In genomic region chr19:44635581-44636438, GRCh38 we compare ENCODE assay signal across 12 cellular contexts. TPM values are rescaled to one million over a fixed set of nuclear protein-coding genes. Genes with fewer than 3 reads are reported as not detected.
A peak's percentile ranks its signal among the peaks of the same experiment; 100 is the strongest.
DNase-seq lines count a peak whose midpoint lies in the region; ATAC-seq and TF ChIP-seq lines count a peak whose summit lies in the region.
"Had no signal": no experiment of that assay in that cellular context is flagged by ENCODE, and none has a peak within 500 bp of the region (broad histone marks: within the 10 kb centered on the region; RNA-seq: fewer than 3 reads in every experiment).

No MANE protein-coding gene starts in this region.

- H3K27me3 ChIP-seq in foreskin keratinocyte = no peaks in the 10 kb centered on the region
- H3K27me3 ChIP-seq in skeletal muscle satellite cell (ENCODE audit: control insufficient read depth, insufficient read depth, low read length) = no peaks in the 10 kb centered on the region
- H3K27me3 ChIP-seq: gastrocnemius medialis had no signal

- H3K4me3 ChIP-seq in SK-N-MC (no peak overlapping the region), skeletal muscle satellite cell (ENCODE audit: low read length) (peak overlapping the region; percentile 37)
- H3K4me3 ChIP-seq: gastrocnemius medialis had no signal

- H3K4me2 ChIP-seq in skeletal muscle satellite cell (ENCODE audit: low read length) = peak overlapping the region; percentile 68

- H3K36me3 Mint-ChIP-seq in activated T-cell treated with anti-CD3 and anti-CD28 coated beads, Interleukin-2, amount 50 U/mL, for 4 hours (ENCODE audit: insufficient read depth) = no peaks in the 10 kb centered on the region
- H3K36me3 Mint-ChIP-seq: brain had no signal

- H3K9ac ChIP-seq in SK-N-MC (ENCODE audit: insufficient read length) (no peak overlapping the region), skeletal muscle satellite cell (ENCODE audit: low read depth, low read length) (peak overlapping the region; percentile 8)

- H3K36me3 ChIP-seq in SK-N-MC (ENCODE audit: insufficient read depth, low read length) (no peaks in the 10 kb centered on the region), skeletal muscle satellite cell (ENCODE audit: insufficient read depth, low read length) (no peaks in the 10 kb centered on the region)
- H3K36me3 ChIP-seq: gastrocnemius medialis had no signal

- H3K4me3 Mint-ChIP-seq in activated T-cell treated with anti-CD3 and anti-CD28 coated beads, Interleukin-2, amount 50 U/mL, for 4 hours = no peak overlapping the region

- H3K27ac ChIP-seq in SK-N-MC = peak overlapping the region; percentile 22
- H3K27ac ChIP-seq in foreskin keratinocyte = no peak overlapping the region
- H3K27ac ChIP-seq: gastrocnemius medialis had no signal

- no peak for ATAC-seq in foreskin keratinocyte
- ATAC-seq in GM19351 (IDR thresholded peaks at IDR 0.05; ENCODE audit: unreplicated experiment) = no peak
- no peak for ATAC-seq in HG03432 (IDR thresholded peaks at IDR 0.05; ENCODE audit: unreplicated experiment)
- ATAC-seq in activated T-cell treated with anti-CD3 and anti-CD28 coated beads, Interleukin-2, amount 50 U/mL, for 4 hours = no peak
- ATAC-seq: gastrocnemius medialis had no signal

- H3K4me1 Mint-ChIP-seq in activated T-cell treated with anti-CD3 and anti-CD28 coated beads, Interleukin-2, amount 50 U/mL, for 4 hours (ENCODE audit: low read depth) = no peaks in the 10 kb centered on the region

- no peak for TF ChIP-seq CTCF in foreskin keratinocyte (conservative IDR thresholded peaks at IDR 0.05)

- H3K9me3 ChIP-seq in SK-N-MC (ENCODE audit: low read depth, low read length) = peaks cover 6% of the 10 kb centered on the region; the same call in 1 of the 2 replicates
- H3K9me3 ChIP-seq in skeletal muscle satellite cell (replicated peaks; ENCODE audit: low read length) = no peaks in the 10 kb centered on the region
- H3K9me3 ChIP-seq: gastrocnemius medialis had no signal

- H3K4me1 ChIP-seq in foreskin keratinocyte (peaks cover 3% of the 10 kb centered on the region), skeletal muscle satellite cell (ENCODE audit: control insufficient read depth, insufficient read depth, low read length) (peaks cover 28% of the 10 kb centered on the region)

- DNase-seq in SIG-M5 treated with dmso at 0.1 percent for 504 hours (lab: John Stamatoyannopoulos, UW; ENCODE audit: unreplicated experiment) (peak; percentile 27), SIG-M5 (lab: John Stamatoyannopoulos, UW) (no peak), SK-N-MC (ENCODE audit: low read depth, low spot score) (no peak), foreskin keratinocyte (peak; percentile 43 to 63)
- DNase-seq in activated T-cell treated with anti-CD3 and anti-CD28 coated beads, Interleukin-2, amount 50 U/mL, for 4 hours = no peak
- DNase-seq: gastrocnemius medialis, SW 1271 had no signal

- H3K9me3 Mint-ChIP-seq in activated T-cell treated with anti-CD3 and anti-CD28 coated beads, Interleukin-2, amount 50 U/mL, for 4 hours = no peaks in the 10 kb centered on the region

- H3K27me3 Mint-ChIP-seq in activated T-cell treated with anti-CD3 and anti-CD28 coated beads, Interleukin-2, amount 50 U/mL, for 4 hours (ENCODE audit: low read depth) = peaks cover 14% of the 10 kb centered on the region

RNA-seq across cellular contexts. Expression of gene PVR, which starts 7.9 kb away (rescaled TPM):
- total RNA-seq in foreskin keratinocyte = 55.8 and 61.8 TPM in 2 replicates
- polyA plus RNA-seq in foreskin keratinocyte = 36.3 and 36.4 TPM in 2 replicates
- total RNA-seq in skeletal muscle satellite cell (2012; rRNA removed) = 56.1 and 58.8 TPM in 2 replicates
- 10 to 100 TPM in 1 of 3 donors, 1 to 10 TPM in 2; 8.5 to 13.9 (median 9.9) TPM for total RNA-seq in activated T-cell treated with anti-CD3 and anti-CD28 coated beads, Interleukin-2, amount 50 U/mL, for 4 hours

RNA-seq across cellular contexts. Expression of gene IGSF23, which starts 22.4 kb away (rescaled TPM):
- not detected in 2 replicates for total RNA-seq in foreskin keratinocyte
- polyA plus RNA-seq in foreskin keratinocyte = not detected in 2 replicates
- not detected in 2 replicates for total RNA-seq in skeletal muscle satellite cell (2012; rRNA removed)
- not detected for total RNA-seq in activated T-cell treated with anti-CD3 and anti-CD28 coated beads, Interleukin-2, amount 50 U/mL, for 4 hours
- total RNA-seq: gastrocnemius medialis, mesenteric fat pad had no signal

RNA-seq across cellular contexts. Expression of gene CEACAM19, which starts 35.5 kb away (rescaled TPM):
- 1.5 and 2.3 TPM in 2 replicates for total RNA-seq in foreskin keratinocyte
- polyA plus RNA-seq in foreskin keratinocyte = 2.8 and 4.3 TPM in 2 replicates
- total RNA-seq in skeletal muscle satellite cell (2012; rRNA removed) = 0.51 and 1.3 TPM in 2 replicates
- under 1 TPM; 0.33 to 0.86 (median 0.74) TPM for total RNA-seq in activated T-cell treated with anti-CD3 and anti-CD28 coated beads, Interleukin-2, amount 50 U/mL, for 4 hours

Comparison
In these comparisons a context has a peak if more than half of its experiments do, and no peak if none do; other contexts are left out.
1. DNase-seq: peak in SIG-M5 treated with dmso at 0.1 percent for 504 hours (single experiment) and foreskin keratinocyte (2 of 2); none in SIG-M5 (single experiment), SK-N-MC (single experiment) and activated T-cell treated with anti-CD3 and anti-CD28 coated beads, Interleukin-2, amount 50 U/mL, for 4 hours (single experiment).